ENCODE assay signal across 1 cellular context in the genomic region with DNA sequence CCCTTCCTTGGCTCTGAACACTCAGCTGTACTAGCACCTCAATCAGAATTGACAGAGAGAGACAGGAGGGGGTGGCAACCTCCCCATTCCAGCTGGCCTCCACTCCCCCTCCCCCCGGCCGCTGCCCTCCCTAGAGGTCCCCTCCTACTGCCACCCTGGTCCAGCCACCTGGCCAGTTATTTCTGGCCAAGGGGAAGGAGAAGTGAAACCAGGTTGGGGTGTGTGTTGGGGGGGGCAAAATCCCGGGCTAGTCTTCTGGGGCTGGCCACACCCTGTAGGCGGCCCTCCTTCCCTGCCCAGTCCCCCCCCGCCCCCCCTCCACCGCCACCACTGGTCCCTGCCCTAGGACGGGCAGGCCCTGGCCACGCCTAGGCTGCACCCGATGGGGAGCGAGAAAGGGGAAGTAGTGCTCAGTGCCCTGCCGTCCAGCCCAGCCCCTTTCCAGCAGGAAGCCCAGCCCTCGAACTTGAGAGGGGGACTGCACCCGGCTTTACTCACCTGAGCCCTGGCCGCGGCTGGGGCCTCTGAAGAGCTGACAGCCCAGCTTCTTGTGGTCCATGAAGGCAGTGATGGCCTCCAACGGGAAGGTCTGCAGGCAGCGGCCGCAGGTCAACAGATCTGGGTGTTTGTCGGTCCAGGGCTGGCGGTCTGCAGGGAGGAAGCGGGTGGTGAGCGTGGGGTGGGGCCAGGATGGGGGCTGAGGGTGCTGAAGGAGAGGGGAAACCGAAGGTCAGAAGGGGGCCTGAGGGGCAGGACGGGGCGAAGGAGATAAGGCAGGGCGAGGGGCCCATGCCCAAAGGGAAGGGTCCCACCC.
TF ChIP-seq lines count a peak whose summit lies in the region.

No MANE protein-coding gene starts in this region.

TF ChIP-seq in endothelial cell of umbilical vein, 7 proteins besides CTCF, POLR2A, EP300 and RAD21:
- no peak for TF ChIP-seq FOS (IDR thresholded peaks at IDR 0.05; ENCODE audit: borderline replicate concordance, insufficient read depth, low read length)
- no peak for TF ChIP-seq JUN (IDR thresholded peaks at IDR 0.05; ENCODE audit: borderline replicate concordance, insufficient read depth, insufficient read length, low read depth)
- TF ChIP-seq GATA2 (IDR thresholded peaks at IDR 0.05; ENCODE audit: insufficient read depth, insufficient read length, low read depth, low read length), result no peak
- no peak for TF ChIP-seq MYC (IDR thresholded peaks at IDR 0.05; ENCODE audit: low read depth, low read length)
- TF ChIP-seq EZH2 (IDR thresholded peaks at IDR 0.05; ENCODE audit: borderline replicate concordance, low read depth, low read length, severe bottlenecking), result no peak
- no peak for TF ChIP-seq POLR2AphosphoS5 (IDR thresholded peaks at IDR 0.05; ENCODE audit: insufficient read depth, low read depth, low read length)
- no peak for TF ChIP-seq MAX (IDR thresholded peaks at IDR 0.05; ENCODE audit: insufficient read depth, insufficient read length)
